ENCODE assay signal across 14 cellular contexts in genomic region chr9:4301302-4301701, GRCh38. TPM values are rescaled to one million over a fixed set of nuclear protein-coding genes. Genes with fewer than 3 reads are reported as not detected.
DNase-seq lines count a peak whose midpoint lies in the region; ATAC-seq and TF ChIP-seq lines count a peak whose summit lies in the region.
"Had no signal": no experiment of that assay in that cellular context is flagged by ENCODE, and none has a peak within 500 bp of the region (broad histone marks: within the 10 kb centered on the region; RNA-seq: fewer than 3 reads in every experiment).

No MANE protein-coding gene starts in this region.

- no peaks in the 10 kb centered on the region for H3K9me3 ChIP-seq in breast epithelium
- no peaks in the 10 kb centered on the region for H3K9me3 ChIP-seq in ascending aorta
- H3K9me3 ChIP-seq in mucosa of descending colon, result no peaks in the 10 kb centered on the region
- H3K9me3 ChIP-seq in tibial nerve, result no peaks in the 10 kb centered on the region
- no peaks in the 10 kb centered on the region for H3K9me3 ChIP-seq in esophagus muscularis mucosa
- H3K9me3 ChIP-seq: lower lobe of right lung, thyroid gland had no signal

- TF ChIP-seq CTCF in MCF 10A (IDR thresholded peaks at IDR 0.05; ENCODE audit: unreplicated experiment) (no peak), breast epithelium (IDR thresholded peaks at IDR 0.05) (no peak), ascending aorta (IDR thresholded peaks at IDR 0.05) (no peak), mucosa of descending colon (IDR thresholded peaks at IDR 0.05) (no peak), tibial nerve (IDR thresholded peaks at IDR 0.05) (no peak), esophagus muscularis mucosa (IDR thresholded peaks at IDR 0.05) (no peak)

- H3K27ac ChIP-seq in breast epithelium (no peak overlapping the region), ascending aorta (peak overlapping the region; percentile 97 to 99), tibial nerve (peak overlapping the region in 2 of 4 donors; percentile 94 to 97), esophagus muscularis mucosa (replicated peaks in 1 of 4) (peak overlapping the region in 2 of 4 donors; percentile 89 to 94)
- H3K27ac ChIP-seq: HL-60, lower lobe of right lung had no signal

- no TSS peak for BruUV-seq in MCF 10A (replicated peaks; lab: Mats Ljungman, UMichigan)

- intact Hi-C loops in MCF 10A (cut with micrococcal nuclease) (loop anchor here (5.0 kb wide), 2 partner anchors 36 to 424 kb away; no protein-coding TSS in a partner anchor), breast epithelium (cut with DNase I; ENCODE audit: low total_unique reads) (no loop called here), ascending aorta (cut with DNase I) (loop anchor here (2.0 to 5.0 kb wide), 2 partner anchors 361 to 775 kb away; partner anchors contain the start of genes PLPP6 and RFX3), mucosa of descending colon (cut with DNase I, micrococcal nuclease) (no loop called here), esophagus muscularis mucosa (cut with DNase I) (no loop called here), head of caudate nucleus (cut with DNase I) (no loop called here)

- TF ChIP-seq POLR2A in breast epithelium (IDR thresholded peaks at IDR 0.05), result no peak
- no peak for TF ChIP-seq POLR2A in tibial nerve (IDR thresholded peaks at IDR 0.05)
- no peak for TF ChIP-seq POLR2A in esophagus muscularis mucosa (IDR thresholded peaks at IDR 0.05; ENCODE audit: low read depth)

- peak; percentile 64 for DNase-seq in MCF 10A (ENCODE audit: unreplicated experiment)
- DNase-seq in breast epithelium (ENCODE audit: low spot score in 2 of 2), result no peak
- DNase-seq in ascending aorta (ENCODE audit: low spot score in 2 of 2), result no peak
- DNase-seq in foreskin melanocyte, result peak; percentile 49
- DNase-seq in mucosa of descending colon, result no peak
- no peak for DNase-seq in tibial nerve (ENCODE audit: low spot score in 2 of 2)
- no peak for DNase-seq in esophagus muscularis mucosa (ENCODE audit: extremely low spot score)
- DNase-seq in head of caudate nucleus, result no peak
- DNase-seq: activated CD4-positive, CD25-positive, alpha-beta regulatory T cell; lower lobe of right lung; NCI-H2107; SW 1271; thyroid gland had no signal

- ATAC-seq in mucosa of descending colon, result no peak
- ATAC-seq: lower lobe of right lung had no signal

- no peaks in the 10 kb centered on the region for H3K36me3 Mint-ChIP-seq in MCF 10A (ENCODE audit: insufficient read depth, unreplicated experiment)

- H3K4me3 ChIP-seq in breast epithelium (no peak overlapping the region), ascending aorta (no peak overlapping the region), mucosa of descending colon (no peak overlapping the region), tibial nerve (no peak overlapping the region), esophagus muscularis mucosa (no peak overlapping the region)
- H3K4me3 ChIP-seq: lower lobe of right lung, thyroid gland had no signal

- 47 to 50% methylated on average over 1 of the region's 1 CpG for WGBS in tibial nerve, 2 donors
- WGBS in esophagus muscularis mucosa, result 80% methylated on average over 1 of the region's 1 CpG

- POLR2A ChIA-PET in MCF 10A (lab: Yijun Ruan, JAX), result no interaction called here

- no peaks in the 10 kb centered on the region for H3K27me3 ChIP-seq in breast epithelium
- no peaks in the 10 kb centered on the region for H3K27me3 ChIP-seq in ascending aorta
- H3K27me3 ChIP-seq in tibial nerve, result no peaks in the 10 kb centered on the region
- no peaks in the 10 kb centered on the region for H3K27me3 ChIP-seq in esophagus muscularis mucosa
- H3K27me3 ChIP-seq: thyroid gland had no signal

- no peaks in the 10 kb centered on the region for H3K9me3 Mint-ChIP-seq in MCF 10A (ENCODE audit: unreplicated experiment)

- no peak for TF ChIP-seq EP300 in tibial nerve (IDR thresholded peaks at IDR 0.05)
- no peak for TF ChIP-seq EP300 in esophagus muscularis mucosa (IDR thresholded peaks at IDR 0.05)

- H3K36me3 ChIP-seq in breast epithelium, result no peaks in the 10 kb centered on the region
- H3K36me3 ChIP-seq in ascending aorta, result no peaks in the 10 kb centered on the region
- H3K36me3 ChIP-seq in mucosa of descending colon (ENCODE audit: low read depth), result no peaks in the 10 kb centered on the region
- no peaks in the 10 kb centered on the region for H3K36me3 ChIP-seq in tibial nerve
- H3K36me3 ChIP-seq in esophagus muscularis mucosa, result no peaks in the 10 kb centered on the region
- H3K36me3 ChIP-seq: lower lobe of right lung, thyroid gland had no signal

- peak overlapping the region; percentile 40 for H3K27ac Mint-ChIP-seq in MCF 10A (ENCODE audit: low read depth, unreplicated experiment)

- CTCF ChIA-PET in MCF 10A (lab: Yijun Ruan, JAX), result interaction anchor here (1.1 to 6.7 kb wide), 3 partner anchors 14 to 37 kb away, joined by 4 to 59 read pairs (median 19); no protein-coding TSS in a partner anchor

- peaks cover 30% of the 10 kb centered on the region for H3K4me1 Mint-ChIP-seq in MCF 10A (ENCODE audit: insufficient read depth, unreplicated experiment)

- H3K4me1 ChIP-seq in breast epithelium (no peaks in the 10 kb centered on the region), ascending aorta (peaks cover 4 to 10% of the 10 kb centered on the region in 2 donors), mucosa of descending colon (ENCODE audit: low read depth) (no peaks in the 10 kb centered on the region), tibial nerve (peaks cover 0 to 42% (median 12%) of the 10 kb centered on the region in 4 donors), esophagus muscularis mucosa (peaks cover 0 to 44% (median 31%) of the 10 kb centered on the region in 4 donors)

- no peak overlapping the region for H3K4me3 Mint-ChIP-seq in MCF 10A (ENCODE audit: unreplicated experiment)

- H3K27me3 Mint-ChIP-seq in MCF 10A (ENCODE audit: insufficient read depth, unreplicated experiment), result no peaks in the 10 kb centered on the region

RNA-seq across cellular contexts. Expression of gene GLIS3, which starts 1.4 kb away (rescaled TPM):
- total RNA-seq in MCF 10A (2022), result 1.1 TPM in 2 replicates
- 10 to 100 TPM; 20.6 to 36.6 (median 24.3) TPM for total RNA-seq in breast epithelium
- total RNA-seq in ascending aorta, result 11.9 TPM
- total RNA-seq in mucosa of descending colon, result 10 to 100 TPM; 14.3 to 25.7 (median 15.8) TPM
- 10 to 100 TPM; 19.8 to 50.1 (median 31.5) TPM for total RNA-seq in tibial nerve
- 10 to 100 TPM; 14.6 to 34.1 (median 20.5) TPM for total RNA-seq in esophagus muscularis mucosa

Comparison
In these comparisons a context has a peak if more than half of its experiments do, and no peak if none do; other contexts are left out.
1. DNase-seq: peak in MCF 10A (single experiment) and foreskin melanocyte (single experiment); none in breast epithelium (0 of 2), ascending aorta (0 of 2), mucosa of descending colon (0 of 3), tibial nerve (0 of 2), esophagus muscularis mucosa (single experiment) and head of caudate nucleus (0 of 42).
2. intact Hi-C loops: an anchor here in MCF 10A (5.0 kb wide) and ascending aorta (2.0 to 5.0 kb wide); none called in breast epithelium, mucosa of descending colon, esophagus muscularis mucosa and head of caudate nucleus.
3. H3K27ac ChIP-seq: peak in ascending aorta (2 of 2); none in breast epithelium (0 of 2).